Comparison of ENCODE assay signal across 10 cellular contexts in the genomic region with DNA sequence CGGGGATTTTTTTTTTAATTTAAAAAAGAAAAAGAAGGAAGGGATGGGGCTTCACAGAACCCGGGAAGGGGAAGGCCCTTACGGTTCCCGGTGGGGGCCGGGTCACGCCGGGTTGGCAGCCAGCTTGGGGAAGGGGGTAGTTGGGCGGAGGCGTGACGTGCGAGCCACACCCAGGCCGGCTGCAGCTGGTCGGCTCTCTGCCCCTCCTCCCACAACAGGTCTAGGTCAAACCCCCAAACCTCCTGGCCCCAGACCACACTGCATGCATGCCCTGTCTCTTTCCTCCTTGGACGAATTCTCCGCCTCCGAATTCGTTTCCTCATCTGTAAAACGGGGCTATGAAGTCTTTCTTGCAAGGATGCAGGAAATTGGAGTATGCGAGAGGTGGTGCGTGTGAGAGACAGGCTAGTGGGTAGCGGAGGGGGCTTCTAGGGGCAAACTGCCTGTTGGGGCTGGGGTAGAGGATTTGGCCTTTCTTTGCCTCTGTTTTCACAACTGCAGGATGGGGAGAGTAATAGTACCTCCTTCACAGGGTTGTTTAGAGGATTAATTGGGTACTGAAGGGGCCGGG. TPM values are rescaled to one million over a fixed set of nuclear protein-coding genes. Genes with fewer than 3 reads are reported as not detected.
DNase-seq lines count a peak whose midpoint lies in the region; ATAC-seq, FAIRE-seq and TF ChIP-seq lines count a peak whose summit lies in the region.
"Had no signal": no experiment of that assay in that cellular context is flagged by ENCODE, and none has a peak within 500 bp of the region (broad histone marks: within the 10 kb centered on the region; RNA-seq: fewer than 3 reads in every experiment).

No MANE protein-coding gene starts in this region.

- 16% methylated on average over 21 of the region's 22 CpGs for WGBS in heart right ventricle, 2 donors
- 17 to 20% methylated on average over 18 to 21 of the region's 22 CpGs for WGBS in pancreas, 2 donors

- H3K4me1 ChIP-seq in heart right ventricle (peaks cover 0 to 53% (median 11%) of the 10 kb centered on the region in 9 donors), pancreas (peaks cover 0 to 3% (median 0%) of the 10 kb centered on the region in 3 donors)

- H3K27ac ChIP-seq in heart right ventricle (peak overlapping the region in 3 of 10 donors; percentile 36 to 96 (median 70)), pancreas (peak overlapping the region in 2 of 4 donors; percentile 28 to 62)
- H3K27ac ChIP-seq: epithelial cell of prostate had no signal

- intact Hi-C loops in heart right ventricle (cut with DNase I) (no loop called here), pancreas (cut with DNase I) (no loop called here)

- H3K9me3 ChIP-seq in heart right ventricle, result peaks cover 0 to 3% (median 0%) of the 10 kb centered on the region in 11 donors
- H3K9me3 ChIP-seq in pancreas, result no peaks in the 10 kb centered on the region
- H3K9me3 ChIP-seq in MG63, result no peaks in the 10 kb centered on the region

- peaks cover 0 to 14% (median 0%) of the 10 kb centered on the region in 9 donors for H3K36me3 ChIP-seq in heart right ventricle
- no peaks in the 10 kb centered on the region for H3K36me3 ChIP-seq in pancreas
- H3K36me3 ChIP-seq in MG63, result no peaks in the 10 kb centered on the region

- DNase-seq in GM12864 (ENCODE audit: low read depth) (no peak), NB4 (ENCODE audit: low read depth) (peak; percentile 65), heart right ventricle (peak; percentile 42 to 69), pancreas (peak in 2 of 6 donors; percentile 46 to 65), MG63 (no peak), DMS79 (lab: John Stamatoyannopoulos, UW) (no peak), NCI-H774 (lab: John Stamatoyannopoulos, UW) (no peak)
- no peak for DNase-seq in activated CD4-positive, alpha-beta T cell treated with anti-CD3 and anti-CD28 coated beads for 48 hours

- H3K27me3 ChIP-seq in heart right ventricle, result peaks cover 11 to 77% (median 70%) of the 10 kb centered on the region in 7 donors
- peaks cover 0 to 22% (median 0%) of the 10 kb centered on the region in 4 donors for H3K27me3 ChIP-seq in pancreas
- peaks cover 33% of the 10 kb centered on the region for H3K27me3 ChIP-seq in MG63

- peak; percentile 53 to 83 (median 68) for ATAC-seq in heart right ventricle
- ATAC-seq in pancreas, result peak in 3 of 4 donors; percentile 30 to 73 (median 67)

- FAIRE-seq in pancreas (lab: Jason Lieb, UNC), result no peak

- no peak for TF ChIP-seq POLR2A in NB4 (IDR thresholded peaks at IDR 0.05; ENCODE audit: extremely low read depth, insufficient read length)

- H3K4me3 ChIP-seq in GM12864 (ENCODE audit: low read depth, low read length) (peak overlapping the region; percentile 87), NB4 (ENCODE audit: low read depth, low read length) (peak overlapping the region; percentile 13), heart right ventricle (peak overlapping the region in 8 of 10 donors; percentile 17 to 67 (median 44)), pancreas (peak overlapping the region in 1 of 4 donors; percentile 38), MG63 (no peak overlapping the region)

- TF ChIP-seq CTCF in GM12864 (IDR thresholded peaks at IDR 0.05; ENCODE audit: low read depth, low read length, missing control alignments), result no peak
- no peak for TF ChIP-seq CTCF in NB4 (IDR thresholded peaks at IDR 0.05; ENCODE audit: low read depth, low read length)
- no peak for TF ChIP-seq CTCF in heart right ventricle (IDR thresholded peaks at IDR 0.05)
- TF ChIP-seq CTCF in pancreas (IDR thresholded peaks at IDR 0.05), result no peak

RNA-seq across cellular contexts. Expression of gene HCK, which starts 0.8 kb away (rescaled TPM):
- total RNA-seq in heart right ventricle, result 10 to 100 TPM in 1 of 10 donors, 1 to 10 TPM in 9; 1.6 to 22.9 (median 3.0) TPM
- 1 to 10 TPM; 2.3 to 3.7 TPM for polyA plus RNA-seq in heart right ventricle
- 10 to 100 TPM in 1 of 6 donors, 1 to 10 TPM in 3, under 1 TPM in 2; 0.42 to 12.9 (median 2.3) TPM for total RNA-seq in pancreas
- polyA plus RNA-seq in pancreas, result 1 to 10 TPM; 2.1 to 2.3 TPM
- total RNA-seq in MG63 (2014; rRNA removed; shearing (Covaris generic); ENCODE audit: low replicate concordance), result not detected in 2 replicates
- total RNA-seq: renal cortical epithelial cell had no signal

RNA-seq across cellular contexts. Expression of gene CCM2L, which starts 42.6 kb away (rescaled TPM):
- 10 to 100 TPM in 1 of 10 donors, 1 to 10 TPM in 9; 4.9 to 10.7 (median 7.4) TPM for total RNA-seq in heart right ventricle
- 10 to 100 TPM; 12.9 to 26.8 TPM for polyA plus RNA-seq in heart right ventricle
- 1 to 10 TPM in 2 of 6 donors, under 1 TPM in 4; 0.31 to 2.2 (median 0.75) TPM for total RNA-seq in pancreas
- polyA plus RNA-seq in pancreas, result 1 to 10 TPM; 5.3 to 6.7 TPM
- not detected in 2 replicates for total RNA-seq in MG63 (2014; rRNA removed; shearing (Covaris generic); ENCODE audit: low replicate concordance)
- total RNA-seq: renal cortical epithelial cell had no signal

RNA-seq across cellular contexts. Expression of gene TM9SF4, which starts 56.6 kb away (rescaled TPM):
- 10 to 100 TPM; 27.9 to 36.0 (median 31.6) TPM for total RNA-seq in heart right ventricle
- polyA plus RNA-seq in heart right ventricle, result 10 to 100 TPM; 19.2 to 21.1 TPM
- 10 to 100 TPM; 15.3 to 30.2 (median 20.9) TPM for total RNA-seq in pancreas
- 10 to 100 TPM; 12.7 to 23.7 TPM for polyA plus RNA-seq in pancreas
- 4.3 and 7.4 TPM in 2 replicates for total RNA-seq in MG63 (2014; rRNA removed; shearing (Covaris generic); ENCODE audit: low replicate concordance)

Comparison
In these comparisons a context has a peak if more than half of its experiments do, and no peak if none do; other contexts are left out.
1. DNase-seq: peak in NB4 (single experiment) and heart right ventricle (2 of 2); none in GM12864 (single experiment), MG63 (single experiment), DMS79 (single experiment), activated CD4-positive, alpha-beta T cell treated with anti-CD3 and anti-CD28 coated beads for 48 hours (single experiment) and NCI-H774 (single experiment).